In the genomic region with DNA sequence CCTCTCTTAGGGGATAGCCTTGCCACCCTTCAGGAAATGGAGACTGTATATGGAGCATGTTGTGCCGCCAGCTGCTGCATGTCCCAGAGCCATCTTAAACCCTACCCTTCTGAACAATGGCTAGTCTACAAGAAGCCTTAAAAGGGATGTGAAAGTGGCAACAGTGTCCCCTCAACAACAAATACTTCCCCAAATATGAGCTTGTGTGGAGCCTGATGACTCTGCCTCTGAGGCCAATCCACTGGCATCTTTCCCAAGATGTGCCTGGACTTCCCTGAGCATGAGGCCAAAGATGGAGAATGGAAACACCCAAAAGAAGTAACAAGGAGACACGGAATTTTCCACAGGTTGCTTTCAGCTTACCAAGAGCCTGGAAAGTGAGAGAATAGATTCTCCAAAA, we compare ENCODE assay signal across 13 cellular contexts. TPM values are rescaled to one million over a fixed set of nuclear protein-coding genes. Genes with fewer than 3 reads are reported as not detected.
DNase-seq lines count a peak whose midpoint lies in the region; ATAC-seq and TF ChIP-seq lines count a peak whose summit lies in the region.
"Had no signal": no experiment of that assay in that cellular context is flagged by ENCODE, and none has a peak within 500 bp of the region (broad histone marks: within the 10 kb centered on the region; RNA-seq: fewer than 3 reads in every experiment).

No MANE protein-coding gene starts in this region.

- H3K9me3 Mint-ChIP-seq in endodermal cell, result no peaks in the 10 kb centered on the region

- H3K4me1 Mint-ChIP-seq in endodermal cell, result no peaks in the 10 kb centered on the region

- H3K36me3 ChIP-seq in endodermal cell (ENCODE audit: control insufficient read depth, insufficient read depth, low read length), result no peaks in the 10 kb centered on the region

- H3K27me3 Mint-ChIP-seq in endodermal cell (ENCODE audit: insufficient read depth), result no peaks in the 10 kb centered on the region

- ATAC-seq in HG02610 (IDR thresholded peaks at IDR 0.05; ENCODE audit: unreplicated experiment), result peak; percentile 37
- ATAC-seq: activated CD8-positive, alpha-beta memory T cell treated with anti-CD3 and anti-CD28 coated beads, Interleukin-2, amount 10 ng/mL, durations not matched to agents 7 days and 5 days had no signal

- no peaks in the 10 kb centered on the region for H3K4me1 ChIP-seq in endodermal cell (ENCODE audit: control insufficient read depth, insufficient read depth, low read length)

- no peaks in the 10 kb centered on the region for H3K36me3 Mint-ChIP-seq in endodermal cell (ENCODE audit: low read depth)
- H3K36me3 Mint-ChIP-seq: activated CD8-positive, alpha-beta memory T cell treated with anti-CD3 and anti-CD28 coated beads, Interleukin-2, amount 10 ng/mL, durations not matched to agents 7 days and 5 days had no signal

- H3K4me3 Mint-ChIP-seq in endodermal cell, result no peak overlapping the region
- H3K4me3 Mint-ChIP-seq: activated CD8-positive, alpha-beta memory T cell treated with anti-CD3 and anti-CD28 coated beads, Interleukin-2, amount 10 ng/mL, durations not matched to agents 7 days and 5 days had no signal

- H3K9ac ChIP-seq in endodermal cell (ENCODE audit: extremely low read depth, low read length, poor library complexity, severe bottlenecking), result no peak overlapping the region

- DNase-seq in SIG-M5 treated with dmso at 0.1 percent for 504 hours (lab: John Stamatoyannopoulos, UW; ENCODE audit: unreplicated experiment) (peak; percentile 90), mucosa of gallbladder (ENCODE audit: low spot score) (peak; percentile 65), retina (no peak), NCI-H524 (lab: John Stamatoyannopoulos, UW) (no peak), NCI-H128 (lab: John Stamatoyannopoulos, UW; ENCODE audit: unreplicated experiment) (no peak), endodermal cell (no peak)
- DNase-seq: activated CD8-positive, alpha-beta memory T cell treated with anti-CD3 and anti-CD28 coated beads, Interleukin-2, amount 10 ng/mL, durations not matched to agents 7 days and 5 days; H7; mesenchymal stem cell; NCI-H226 had no signal

- 78 to 100% methylated on average over 1 to 2 of the region's 2 CpGs for WGBS in endodermal cell (ENCODE audit: insufficient coverage in 1 of 2, insufficient read length in 1 of 2), 2 experiments

- H3K4me3 ChIP-seq in GM08714 (ENCODE audit: low read length) (peak overlapping the region; percentile 32; the same call in 1 of the 2 replicates), endodermal cell (ENCODE audit: low read length) (no peak overlapping the region)

- TF ChIP-seq CTCF in endodermal cell (conservative IDR thresholded peaks at IDR 0.05), result no peak

- H3K9me3 ChIP-seq in endodermal cell (ENCODE audit: control insufficient read depth, low read length), result no peaks in the 10 kb centered on the region

- H3K27ac Mint-ChIP-seq in endodermal cell, result no peak overlapping the region
- H3K27ac Mint-ChIP-seq: activated CD8-positive, alpha-beta memory T cell treated with anti-CD3 and anti-CD28 coated beads, Interleukin-2, amount 10 ng/mL, durations not matched to agents 7 days and 5 days had no signal

- no peak overlapping the region for H3K27ac ChIP-seq in endodermal cell (ENCODE audit: low read depth, low read length)

- H3K27me3 ChIP-seq in endodermal cell (ENCODE audit: control insufficient read depth, insufficient read depth, low read length, poor library complexity, severe bottlenecking), result no peaks in the 10 kb centered on the region

RNA-seq across cellular contexts. Expression of gene MS4A7, which starts 0.6 kb away (rescaled TPM):
- 39.8 TPM for total RNA-seq in mucosa of gallbladder
- not detected for total RNA-seq in endodermal cell
- not detected for polyA plus RNA-seq in endodermal cell (2013, experiment 1 of 2)
- polyA plus RNA-seq in endodermal cell (2013, experiment 2 of 2), result not detected
- total RNA-seq: activated CD8-positive, alpha-beta memory T cell treated with anti-CD3 and anti-CD28 coated beads, Interleukin-2, amount 10 ng/mL, durations not matched to agents 7 days and 5 days; H7 had no signal

RNA-seq across cellular contexts. Expression of gene MS4A14, which starts 18.5 kb away (rescaled TPM):
- 2.5 TPM for total RNA-seq in mucosa of gallbladder
- not detected for total RNA-seq in endodermal cell
- polyA plus RNA-seq in endodermal cell (2013, experiment 1 of 2), result not detected
- not detected for polyA plus RNA-seq in endodermal cell (2013, experiment 2 of 2)
- total RNA-seq: activated CD8-positive, alpha-beta memory T cell treated with anti-CD3 and anti-CD28 coated beads, Interleukin-2, amount 10 ng/mL, durations not matched to agents 7 days and 5 days; H7 had no signal

RNA-seq across cellular contexts. Expression of gene MS4A6E, which starts 50.7 kb away (rescaled TPM):
- total RNA-seq in mucosa of gallbladder (not detected), endodermal cell (not detected)
- polyA plus RNA-seq in endodermal cell (2013, experiment 1 of 2), result not detected
- not detected for polyA plus RNA-seq in endodermal cell (2013, experiment 2 of 2)
- total RNA-seq: activated CD8-positive, alpha-beta memory T cell treated with anti-CD3 and anti-CD28 coated beads, Interleukin-2, amount 10 ng/mL, durations not matched to agents 7 days and 5 days; dorsolateral prefrontal cortex; H7 had no signal

RNA-seq across cellular contexts. Expression of gene MS4A5, which starts 51.6 kb away (rescaled TPM):
- total RNA-seq in mucosa of gallbladder (not detected), endodermal cell (not detected)
- polyA plus RNA-seq in endodermal cell (2013, experiment 1 of 2), result not detected
- not detected for polyA plus RNA-seq in endodermal cell (2013, experiment 2 of 2)
- total RNA-seq: activated CD8-positive, alpha-beta memory T cell treated with anti-CD3 and anti-CD28 coated beads, Interleukin-2, amount 10 ng/mL, durations not matched to agents 7 days and 5 days; dorsolateral prefrontal cortex; H7 had no signal

Comparison
In these comparisons a context has a peak if more than half of its experiments do, and no peak if none do; other contexts are left out.
1. DNase-seq: peak in SIG-M5 treated with dmso at 0.1 percent for 504 hours (single experiment) and mucosa of gallbladder (single experiment); none in retina (single experiment), NCI-H524 (0 of 2), NCI-H128 (single experiment) and endodermal cell (single experiment).
2. RNA of gene MS4A7, which starts 0.6 kb away (total RNA-seq): 39.8 TPM in mucosa of gallbladder (single experiment); not detected in endodermal cell; every median in the first group is over 10 times any median in the second.